Comparison of ENCODE assay signal across 8 cellular contexts in the genomic region with DNA sequence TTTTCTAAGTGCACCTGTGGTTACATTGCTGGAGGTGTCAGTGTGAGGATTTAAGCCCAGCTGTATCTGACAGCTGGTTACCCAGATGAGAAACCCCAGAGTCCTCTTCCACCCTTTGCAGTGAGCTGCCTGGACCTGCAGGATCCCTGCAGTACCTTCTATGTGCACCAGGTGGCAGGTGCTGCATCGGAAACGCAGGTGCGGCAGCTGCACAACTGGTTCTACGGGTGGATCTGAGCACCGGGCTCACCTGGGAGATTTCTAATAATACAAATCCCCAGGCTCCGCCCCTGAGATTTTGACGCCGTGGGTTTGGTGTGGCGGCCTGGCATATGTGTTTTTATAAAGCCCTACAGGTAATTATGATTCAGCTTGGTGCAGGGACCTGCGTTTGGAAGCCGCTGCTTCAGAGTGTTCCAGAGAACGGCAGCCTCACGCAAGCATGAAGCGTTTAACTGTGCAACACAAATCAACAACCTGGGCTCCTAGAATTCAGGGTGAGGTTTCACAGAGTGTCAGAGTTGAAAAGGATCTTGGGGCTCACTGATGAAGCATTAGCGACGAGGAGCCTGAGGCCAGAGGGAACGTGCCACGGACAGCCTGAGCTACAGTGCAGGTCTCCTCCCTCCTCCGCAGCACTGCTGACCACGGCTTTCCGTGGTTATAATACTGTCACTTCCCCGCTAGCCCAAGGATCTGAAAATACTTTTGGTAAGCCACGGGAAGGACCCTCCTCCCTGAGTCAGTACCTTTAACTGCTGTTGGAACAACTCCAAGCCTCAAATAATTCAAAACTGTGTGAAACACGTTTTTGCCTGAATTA.
DNase-seq lines count a peak whose midpoint lies in the region; ATAC-seq and TF ChIP-seq lines count a peak whose summit lies in the region.

No MANE protein-coding gene starts in this region.

- H3K27ac ChIP-seq in iPS-20b (ENCODE audit: low read length): no peak overlapping the region

- H3K4me3 ChIP-seq in adipocyte (ENCODE audit: low read length) (no peak overlapping the region), iPS-20b (ENCODE audit: low read length) (peak overlapping the region; percentile 25; the same call in 1 of the 2 replicates)

- H3K9me3 ChIP-seq in adipocyte (ENCODE audit: control insufficient read depth, low read length) (peaks cover 8% of the 10 kb centered on the region), iPS-20b (ENCODE audit: insufficient read depth, low read depth, low read length) (no peaks in the 10 kb centered on the region)

- H3K36me3 ChIP-seq in adipocyte (ENCODE audit: control insufficient read depth, insufficient read depth, low read length, severe bottlenecking) (no peaks in the 10 kb centered on the region), iPS-20b (ENCODE audit: insufficient read depth, low read depth, low read length) (no peaks in the 10 kb centered on the region)

- peak; percentile 94 for ATAC-seq in HG02610 (IDR thresholded peaks at IDR 0.05; ENCODE audit: unreplicated experiment)

- DNase-seq in NCI-H1092 (lab: John Stamatoyannopoulos, UW): peak; percentile 43
- DNase-seq in T follicular helper cell (ENCODE audit: low read depth): peak; percentile 59
- peak; percentile 6 for DNase-seq in adipocyte (ENCODE audit: low read depth)
- peak; percentile 60 to 61 for DNase-seq in stimulated activated CD4-positive, alpha-beta T cell treated with anti-CD3 and anti-CD28 coated beads, Interleukin-1b, Interleukin-23, amount 100 ng/mL, for 4 hours (ENCODE audit: low read depth in 2 of 2)
- no peak for DNase-seq in Ammon's horn (ENCODE audit: low spot score)

- H3K27me3 ChIP-seq in adipocyte (replicated peaks; ENCODE audit: control insufficient read depth, insufficient read depth, low read length): peaks cover 63% of the 10 kb centered on the region
- peaks cover 20% of the 10 kb centered on the region for H3K27me3 ChIP-seq in iPS-20b (ENCODE audit: insufficient read depth, low read length)

- H3K9ac ChIP-seq in adipocyte (ENCODE audit: low read length) (no peak overlapping the region), iPS-20b (ENCODE audit: low read depth, low read length) (no peak overlapping the region)

- TF ChIP-seq CTCF in GM12873 (IDR thresholded peaks at IDR 0.05; ENCODE audit: insufficient read depth, low read depth, low read length, missing control alignments): peak; percentile 95

- H3K4me1 ChIP-seq in adipocyte (ENCODE audit: control insufficient read depth, insufficient read depth, low read length) (no peaks in the 10 kb centered on the region), iPS-20b (ENCODE audit: insufficient read depth, low read length) (no peaks in the 10 kb centered on the region)
